24 cellular contexts compared by ENCODE assay signal in the genomic region with DNA sequence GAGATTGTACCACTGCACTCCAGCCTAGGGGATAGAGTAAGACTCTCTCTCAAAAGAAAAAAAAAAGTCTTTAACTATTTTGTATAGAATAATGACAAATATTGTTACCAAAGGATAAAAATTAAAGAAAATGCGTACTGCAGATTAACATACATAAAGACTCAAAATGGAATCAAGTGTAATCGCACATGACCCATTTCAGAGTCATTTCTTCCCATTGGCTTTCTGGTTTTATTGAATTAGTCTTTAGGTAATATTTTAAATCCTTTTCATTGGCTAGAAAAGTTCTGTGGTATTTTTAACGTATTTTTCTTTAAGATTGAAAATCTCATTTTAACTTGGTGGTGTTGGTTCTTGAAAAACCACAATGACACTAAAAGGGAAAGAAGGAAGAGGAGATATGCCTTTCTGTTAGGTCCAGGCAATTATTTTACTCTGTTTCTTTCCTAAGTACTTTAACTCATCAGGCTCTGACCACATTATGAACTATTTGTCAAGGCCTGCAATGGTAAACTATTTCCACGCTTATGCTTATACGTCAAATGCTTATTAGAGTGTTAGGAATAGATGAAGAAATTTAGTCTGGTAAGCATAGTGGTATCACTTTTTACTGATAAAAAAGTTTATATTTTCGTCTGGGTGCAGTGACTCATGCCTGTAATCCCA.
"Had no signal": no experiment of that assay in that cellular context is flagged by ENCODE, and none has a peak within 500 bp of the region (broad histone marks: within the 10 kb centered on the region; RNA-seq: fewer than 3 reads in every experiment).

No MANE protein-coding gene starts in this region.

- H3K4me1 ChIP-seq: body of pancreas, uterus had no signal

- H3K27me3 ChIP-seq: body of pancreas, heart left ventricle, uterus had no signal

- ATAC-seq: activated naive CD8-positive, alpha-beta T cell treated with anti-CD3 and anti-CD28 coated beads, Interleukin-2, amount 50 U/mL, for 24 hours; body of pancreas; effector memory CD8-positive, alpha-beta T cell; heart left ventricle; naive thymus-derived CD8-positive, alpha-beta T cell; right cardiac atrium had no signal

- H3K27me3 Mint-ChIP-seq: activated CD4-positive, alpha-beta T cell treated with anti-CD3 and anti-CD28 coated beads for 36 hours; activated naive CD4-positive, alpha-beta T cell treated with anti-CD3 and anti-CD28 coated beads, Interleukin-2, amount 50 U/mL, for 24 hours; effector memory CD8-positive, alpha-beta T cell; naive thymus-derived CD8-positive, alpha-beta T cell; stimulated activated naive CD8-positive, alpha-beta T cell treated with anti-CD3 and anti-CD28 coated beads, Interleukin-15, Interleukin-2, amounts not matched to agents 100 ng/mL and 50 ng/mL, for 24 hours; type B pancreatic cell had no signal

- H3K9me3 Mint-ChIP-seq: activated naive CD4-positive, alpha-beta T cell treated with anti-CD3 and anti-CD28 coated beads, Interleukin-2, amount 50 U/mL, for 24 hours; activated naive CD8-positive, alpha-beta T cell treated with anti-CD3 and anti-CD28 coated beads, Interleukin-2, amount 50 U/mL, for 24 hours; activated T-helper 1 cell treated with anti-CD3 and anti-CD28 coated beads, Interleukin-12 subunit alpha, Interleukin-12 subunit beta, Interleukin-2, Interleukin-4 antibody, amounts not matched to agents 30 ng/mL and 10 ng/mL and 1 ng/mL, durations not matched to agents 14 hours and 24 hours and 36 hours; effector memory CD8-positive, alpha-beta T cell; immature natural killer cell; stimulated activated naive CD8-positive, alpha-beta T cell treated with anti-CD3 and anti-CD28 coated beads, Interleukin-15, Interleukin-2, amounts not matched to agents 100 ng/mL and 50 ng/mL, for 24 hours; type B pancreatic cell had no signal

- H3K27ac Mint-ChIP-seq: activated CD4-positive, alpha-beta T cell treated with anti-CD3 and anti-CD28 coated beads for 36 hours; activated naive CD4-positive, alpha-beta T cell treated with anti-CD3 and anti-CD28 coated beads, Interleukin-2, amount 50 U/mL, for 24 hours; activated naive CD8-positive, alpha-beta T cell treated with anti-CD3 and anti-CD28 coated beads, Interleukin-2, amount 50 U/mL, for 24 hours; activated T-helper 1 cell treated with anti-CD3 and anti-CD28 coated beads, Interleukin-12 subunit alpha, Interleukin-12 subunit beta, Interleukin-2, Interleukin-4 antibody, amounts not matched to agents 30 ng/mL and 10 ng/mL and 1 ng/mL, durations not matched to agents 14 hours and 24 hours and 36 hours; immature natural killer cell; naive thymus-derived CD8-positive, alpha-beta T cell; stimulated activated naive CD8-positive, alpha-beta T cell treated with anti-CD3 and anti-CD28 coated beads, Interleukin-15, Interleukin-2, amounts not matched to agents 100 ng/mL and 50 ng/mL, for 24 hours; type B pancreatic cell had no signal

- H3K36me3 Mint-ChIP-seq: activated naive CD4-positive, alpha-beta T cell treated with anti-CD3 and anti-CD28 coated beads, Interleukin-2, amount 50 U/mL, for 24 hours; immature natural killer cell; naive thymus-derived CD8-positive, alpha-beta T cell had no signal

- H3K4me1 Mint-ChIP-seq: activated naive CD4-positive, alpha-beta T cell treated with anti-CD3 and anti-CD28 coated beads, Interleukin-2, amount 50 U/mL, for 24 hours; activated naive CD8-positive, alpha-beta T cell treated with anti-CD3 and anti-CD28 coated beads, Interleukin-2, amount 50 U/mL, for 24 hours; immature natural killer cell; naive thymus-derived CD8-positive, alpha-beta T cell had no signal

- H3K27ac ChIP-seq: body of pancreas, heart left ventricle, thoracic aorta, uterus had no signal

- H3K9me3 ChIP-seq: body of pancreas, heart left ventricle, thoracic aorta, uterus had no signal

- H3K4me3 Mint-ChIP-seq: activated CD4-positive, alpha-beta T cell treated with anti-CD3 and anti-CD28 coated beads for 36 hours; activated naive CD4-positive, alpha-beta T cell treated with anti-CD3 and anti-CD28 coated beads, Interleukin-2, amount 50 U/mL, for 24 hours; activated naive CD8-positive, alpha-beta T cell treated with anti-CD3 and anti-CD28 coated beads, Interleukin-2, amount 50 U/mL, for 24 hours; activated T-helper 1 cell treated with anti-CD3 and anti-CD28 coated beads, Interleukin-12 subunit alpha, Interleukin-12 subunit beta, Interleukin-2, Interleukin-4 antibody, amounts not matched to agents 30 ng/mL and 10 ng/mL and 1 ng/mL, durations not matched to agents 14 hours and 24 hours and 36 hours; effector memory CD8-positive, alpha-beta T cell; immature natural killer cell; naive thymus-derived CD8-positive, alpha-beta T cell; stimulated activated naive CD8-positive, alpha-beta T cell treated with anti-CD3 and anti-CD28 coated beads, Interleukin-15, Interleukin-2, amounts not matched to agents 100 ng/mL and 50 ng/mL, for 24 hours; type B pancreatic cell had no signal

- DNase-seq: activated CD4-positive, alpha-beta T cell treated with anti-CD3 and anti-CD28 coated beads for 36 hours; activated CD4-positive, CD25-positive, alpha-beta regulatory T cell; activated gamma-delta T cell treated with Interleukin-2 at 50 U/mL for 16 hours; activated naive CD8-positive, alpha-beta T cell treated with anti-CD3 and anti-CD28 coated beads, Interleukin-2, amount 50 U/mL, for 24 hours; activated T-cell treated with anti-CD3 and anti-CD28 coated beads for 4 hours; body of pancreas; cerebellar nuclear complex; cortex of kidney; effector memory CD8-positive, alpha-beta T cell; erythroblast; foreskin fibroblast; heart left ventricle; hypothalamus; immature natural killer cell; naive thymus-derived CD8-positive, alpha-beta T cell; right cardiac atrium; stimulated activated CD4-positive, alpha-beta T cell treated with anti-CD3 and anti-CD28 coated beads, Interleukin-12 subunit alpha, Interleukin-12 subunit beta, amount 100 ng/mL, for 4 hours; stimulated activated CD4-positive, alpha-beta T cell treated with anti-CD3 and anti-CD28 coated beads, Interleukin-4, amount 100 ng/mL, for 1 hour; uterus had no signal

- H3K4me3 ChIP-seq: body of pancreas, heart left ventricle, thoracic aorta, uterus had no signal

- H3K36me3 ChIP-seq: thoracic aorta, uterus had no signal
